1 cellular context compared by ENCODE assay signal in genomic region chr7:98276241-98276761, GRCh38.
TF ChIP-seq lines count a peak whose summit lies in the region.

No MANE protein-coding gene starts in this region.

TF ChIP-seq in SK-N-SH, 30 proteins besides CTCF, POLR2A, EP300 and RAD21 (continued from another document):
- TF ChIP-seq REST (IDR thresholded peaks at IDR 0.05; ENCODE audit: low read depth, low read length) (no peak), GATA2 (CRISPR knock-in tag; IDR thresholded peaks at IDR 0.05) (no peak), RFX5 (IDR thresholded peaks at IDR 0.05; ENCODE audit: low read length) (no peak), SIN3A (IDR thresholded peaks at IDR 0.05; ENCODE audit: borderline replicate concordance, low read depth, low read length) (no peak), RCOR1 (IDR thresholded peaks at IDR 0.05; ENCODE audit: low read length) (no peak), JUND (IDR thresholded peaks at IDR 0.05) (no peak), RXRA (IDR thresholded peaks at IDR 0.05; ENCODE audit: borderline replicate concordance, low read depth) (no peak)
